In genomic region chr5:132495672-132496630, GRCh38 we compare ENCODE assay signal across 8 cellular contexts. TPM values are rescaled to one million over a fixed set of nuclear protein-coding genes. Genes with fewer than 3 reads are reported as not detected.
DNase-seq lines count a peak whose midpoint lies in the region; ATAC-seq and TF ChIP-seq lines count a peak whose summit lies in the region.

No MANE protein-coding gene starts in this region.

- H3K27ac ChIP-seq in angular gyrus (ENCODE audit: low read depth, low read length) (peak overlapping the region; percentile 82), right cardiac atrium (ENCODE audit: low read length) (peak overlapping the region; percentile 98), rectal smooth muscle tissue (ENCODE audit: low read depth, low read length) (peak overlapping the region; percentile 97)

- WGBS in right cardiac atrium, result under 1% methylated on average over 47 of the region's 47 CpGs

- H3K27me3 Mint-ChIP-seq in T-helper 17 cell, result no peaks in the 10 kb centered on the region

- intact Hi-C loops in right cardiac atrium (cut with DNase I), result loop anchor here in 3 of 4 donors (2.0 to 10.0 kb wide), 4 partner anchors 77 to 311 kb away; no protein-coding TSS in a partner anchor

- H3K9me3 ChIP-seq in T-helper 17 cell (ENCODE audit: control insufficient read depth, low read length, poor library complexity, severe bottlenecking), result no peaks in the 10 kb centered on the region
- H3K9me3 ChIP-seq in right cardiac atrium (ENCODE audit: control insufficient read depth, low read length), result no peaks in the 10 kb centered on the region

- H3K4me3 Mint-ChIP-seq in T-helper 17 cell, result peak overlapping the region; percentile 94

- no peak for TF ChIP-seq CTCF in GM12865 (IDR thresholded peaks at IDR 0.05; ENCODE audit: insufficient read depth, low read depth, low read length, missing control alignments)

- peak overlapping the region; percentile 78 for H3K9ac ChIP-seq in rectal smooth muscle tissue (ENCODE audit: low read length)

- H3K27ac Mint-ChIP-seq in T-helper 17 cell, result peak overlapping the region; percentile 100

- H3K36me3 ChIP-seq in rectal smooth muscle tissue (ENCODE audit: control insufficient read depth, insufficient read depth, low read length), result no peaks in the 10 kb centered on the region

- H3K4me1 ChIP-seq in right cardiac atrium (ENCODE audit: control insufficient read depth, insufficient read depth, low read length) (peaks cover 14% of the 10 kb centered on the region), rectal smooth muscle tissue (ENCODE audit: control insufficient read depth, insufficient read depth, low read length) (peaks cover 25% of the 10 kb centered on the region)

- peak overlapping the region; percentile 74 for H3K4me3 ChIP-seq in GM12865 (ENCODE audit: low read depth, low read length)
- peak overlapping the region; percentile 68 for H3K4me3 ChIP-seq in right cardiac atrium (ENCODE audit: low read length)
- H3K4me3 ChIP-seq in rectal smooth muscle tissue (ENCODE audit: low read length), result peak overlapping the region; percentile 87

- ATAC-seq in HG02763 (IDR thresholded peaks at IDR 0.05; ENCODE audit: unreplicated experiment), result peak; percentile 38
- peak; percentile 81 for ATAC-seq in T-helper 17 cell
- peak; percentile 87 for ATAC-seq in right cardiac atrium

- H3K36me3 Mint-ChIP-seq in T-helper 17 cell (ENCODE audit: low read depth), result no peaks in the 10 kb centered on the region

- peaks cover 62% of the 10 kb centered on the region for H3K4me1 Mint-ChIP-seq in T-helper 17 cell

- DNase-seq in GM12865 (ENCODE audit: low read depth), result peak; percentile 92
- peak; percentile 54 for DNase-seq in NCI-H1436 treated with DMSO at 0.1 percent for 48 hours (lab: John Stamatoyannopoulos, UW)
- peak; percentile 76 to 87 (median 81) for DNase-seq in T-helper 17 cell
- peak; percentile 92 to 97 (median 96) for DNase-seq in right cardiac atrium
- DNase-seq in NCI-H446 treated with DMSO at 0.1 percent for 48 hours (lab: John Stamatoyannopoulos, UW), result no peak

- H3K27me3 ChIP-seq in right cardiac atrium (ENCODE audit: control insufficient read depth, insufficient read depth) (no peaks in the 10 kb centered on the region), rectal smooth muscle tissue (ENCODE audit: control insufficient read depth, insufficient read depth, low read length) (no peaks in the 10 kb centered on the region)

RNA-seq across cellular contexts. Expression of gene IRF1, which starts 5.4 kb away (rescaled TPM):
- total RNA-seq in T-helper 17 cell, result 100 to 1,000 TPM; 590 to 639 TPM
- total RNA-seq in right cardiac atrium, result 10 to 100 TPM in 3 of 4 donors, 1 to 10 TPM in 1; 9.4 to 17.9 (median 13.8) TPM
- 11.7 TPM for polyA plus RNA-seq in right cardiac atrium

RNA-seq across cellular contexts. Expression of gene IL5, which starts 47.4 kb away (rescaled TPM):
- total RNA-seq in T-helper 17 cell, result not detected
- not detected for total RNA-seq in right cardiac atrium
- not detected for polyA plus RNA-seq in right cardiac atrium

Comparison
In these comparisons a context has a peak if more than half of its experiments do, and no peak if none do; other contexts are left out.
1. RNA of gene IRF1, which starts 5.4 kb away (total RNA-seq): 590 to 639 TPM in T-helper 17 cell; 9.4 to 17.9 TPM in right cardiac atrium; every median in the first group is over 10 times any median in the second.
2. Peak in every context shown above with its lines, with median percentiles within 50 percentile points of each other: H3K4me3 ChIP-seq, ATAC-seq and H3K27ac ChIP-seq.